ENCODE assay signal across 8 cellular contexts in the genomic region with DNA sequence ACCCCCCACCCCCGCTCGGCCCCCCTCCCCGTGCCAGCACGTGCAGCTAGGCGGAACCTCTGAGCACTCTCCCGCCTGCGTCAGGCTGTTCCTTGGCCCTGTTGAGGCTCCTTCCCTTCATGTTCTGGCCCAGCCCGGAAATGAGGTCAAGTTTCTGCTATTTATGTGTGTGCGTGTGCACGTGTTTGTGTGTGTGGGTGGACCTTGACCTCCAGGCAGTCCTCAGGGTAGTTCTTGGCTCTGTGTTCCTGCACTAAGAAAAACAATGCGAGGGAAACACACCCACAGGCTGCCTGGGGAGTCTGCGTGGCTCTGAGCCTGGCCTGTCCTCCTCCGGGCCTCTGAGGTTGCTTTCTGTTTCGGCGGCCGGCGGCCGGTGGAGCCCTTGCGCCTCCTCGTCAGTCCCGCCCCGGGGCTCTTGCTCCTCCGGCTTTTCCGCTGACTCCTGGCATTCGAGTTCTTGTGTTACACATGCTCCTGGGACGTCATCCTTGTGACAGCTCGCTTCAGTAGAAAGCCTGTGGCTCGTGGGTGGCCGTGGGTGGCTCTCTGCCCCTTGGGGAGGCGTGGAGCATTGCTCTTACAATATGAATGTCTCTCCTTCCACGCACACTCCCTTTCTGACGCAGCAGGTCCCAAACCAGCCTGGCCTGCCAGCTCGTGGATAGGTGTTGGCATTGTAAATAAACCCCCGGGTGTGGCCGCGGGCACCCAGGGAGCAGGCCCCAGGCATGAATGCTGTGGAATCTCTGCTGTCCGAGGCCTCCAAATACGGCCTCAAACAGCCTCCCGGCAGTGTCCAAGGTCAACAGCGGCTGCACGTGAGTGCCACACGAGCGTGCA. TPM values are rescaled to one million over a fixed set of nuclear protein-coding genes. Genes with fewer than 3 reads are reported as not detected.
DNase-seq lines count a peak whose midpoint lies in the region; ATAC-seq, FAIRE-seq and TF ChIP-seq lines count a peak whose summit lies in the region.

No MANE protein-coding gene starts in this region.

- H3K4me3 Mint-ChIP-seq in GM23338: peak overlapping the region; percentile 59; the same call in 2 of the 3 replicates
- no peak overlapping the region for H3K4me3 Mint-ChIP-seq in mesothelial cell of epicardium

- H3K4me1 ChIP-seq in GM23338 (ENCODE audit: insufficient read depth) (peaks cover 9% of the 10 kb centered on the region), endothelial cell of umbilical vein (ENCODE audit: control insufficient read depth, extremely low read depth, insufficient read depth, low read length) (peaks cover 13% of the 10 kb centered on the region)

- no peak for TF ChIP-seq POLR2A in endothelial cell of umbilical vein (IDR thresholded peaks at IDR 0.05; ENCODE audit: low read depth, low read length)

- no peaks in the 10 kb centered on the region for H3K9me1 ChIP-seq in endothelial cell of umbilical vein (replicated peaks; ENCODE audit: control insufficient read depth, extremely low read depth, insufficient read depth, low read length)

- H3K36me3 ChIP-seq in GM23338 (ENCODE audit: insufficient read depth) (no peaks in the 10 kb centered on the region), endothelial cell of umbilical vein (ENCODE audit: control insufficient read depth in 2 of 2, extremely low read depth in 1 of 2, insufficient read depth in 2 of 2, low read length in 2 of 2) (no peaks in the 10 kb centered on the region)

- H3K27ac Mint-ChIP-seq in GM23338 (no peak overlapping the region), mesothelial cell of epicardium (peak overlapping the region; percentile 96)

- FAIRE-seq in endothelial cell of umbilical vein (lab: Jason Lieb, UNC): peak; percentile 99

- CTCF ChIA-PET in endothelial cell of umbilical vein (lab: Charles Lee): interaction anchor here (1.0 to 1.4 kb wide), 4 partner anchors 18 to 139 kb away, joined by 3 to 4 read pairs (median 4); no protein-coding TSS in a partner anchor

- BruUV-seq in endothelial cell of umbilical vein (replicated peaks; lab: Mats Ljungman, UMichigan): no TSS peak

- intact Hi-C loops in endothelial cell of umbilical vein (cut with micrococcal nuclease): loop anchor here (1.0 kb wide), 4 partner anchors 9 to 139 kb away; no protein-coding TSS in a partner anchor

- H3K27me3 Mint-ChIP-seq in GM23338 (ENCODE audit: insufficient read depth, low read depth, poor library complexity) (peaks cover 5% of the 10 kb centered on the region), mesothelial cell of epicardium (ENCODE audit: low read depth) (no peaks in the 10 kb centered on the region)

- no peak overlapping the region for H3K4me2 ChIP-seq in GM23338
- peak overlapping the region; percentile 20 for H3K4me2 ChIP-seq in endothelial cell of umbilical vein (ENCODE audit: insufficient read depth, low read length)

- H3K4me1 Mint-ChIP-seq in GM23338: peaks cover 18% of the 10 kb centered on the region
- H3K4me1 Mint-ChIP-seq in mesothelial cell of epicardium: peaks cover 27% of the 10 kb centered on the region

- H3K9me2 ChIP-seq in GM23338 (ENCODE audit: insufficient read depth): no peaks in the 10 kb centered on the region

- peak overlapping the region; percentile 27 for H3K9ac ChIP-seq in endothelial cell of umbilical vein (replicated peaks; ENCODE audit: extremely low read depth, insufficient read depth, low read length)

- H3K9me3 ChIP-seq in endothelial cell of umbilical vein (replicated peaks; ENCODE audit: control insufficient read depth, insufficient read depth, low read length): no peaks in the 10 kb centered on the region

- H4K20me1 ChIP-seq in GM23338 (replicated peaks; ENCODE audit: insufficient read depth) (peaks cover 15% of the 10 kb centered on the region), endothelial cell of umbilical vein (replicated peaks; ENCODE audit: control insufficient read depth, extremely low read depth, insufficient read depth, low read length) (no peaks in the 10 kb centered on the region)

- no peaks in the 10 kb centered on the region; the same call in 1 of the 2 replicates for H3F3A ChIP-seq in GM23338 (replicated peaks; ENCODE audit: low read depth)

- DNase-seq in GM04503 (ENCODE audit: low read depth) (peak; percentile 95), GM23338 (ENCODE audit: low spot score) (peak; percentile 61), LoVo (ENCODE audit: low spot score) (peak; percentile 92), endothelial cell of umbilical vein (ENCODE audit: low read depth, low spot score) (peak; percentile 96), mesothelial cell of epicardium (ENCODE audit: low spot score in 2 of 2, unreplicated experiment in 2 of 2) (peak in 1 of 2 experiments; percentile 72), DMS114 treated with DMSO at 0.1 percent for 48 hours (lab: John Stamatoyannopoulos, UW; ENCODE audit: unreplicated experiment) (no peak)
- DNase-seq in activated CD8-positive, alpha-beta memory T cell treated with anti-CD3 and anti-CD28 coated beads for 4 hours (ENCODE audit: low read depth in 2 of 2): peak; percentile 27 to 35
- peak; percentile 40 to 53 for DNase-seq in stimulated activated CD8-positive, alpha-beta memory T cell treated with anti-CD3 and anti-CD28 coated beads, Interleukin-15, amount 100 ng/mL, for 48 hours (ENCODE audit: low read depth in 2 of 2)

- H3K9me3 Mint-ChIP-seq in GM23338 (no peaks in the 10 kb centered on the region), mesothelial cell of epicardium (no peaks in the 10 kb centered on the region)

- H3K27ac ChIP-seq in GM23338 (ENCODE audit: low read depth) (no peak overlapping the region), endothelial cell of umbilical vein (ENCODE audit: insufficient read depth, low read depth, low read length) (peak overlapping the region; percentile 68)

- dilution Hi-C loops in endothelial cell of umbilical vein (cut with MboI; ENCODE audit: extremely low pct_ligation_motif_present, low sequenced_read_pairs): no loop called here

- no peak overlapping the region for H3K4me3 ChIP-seq in GM23338
- no peak overlapping the region for H3K4me3 ChIP-seq in endothelial cell of umbilical vein (replicated peaks in 1 of 3; ENCODE audit: insufficient read depth in 1 of 3, low read depth in 1 of 3, low read length in 3 of 3)

- POLR2A ChIA-PET in endothelial cell of umbilical vein (lab: Charles Lee): no interaction called here

- H3K79me2 ChIP-seq in GM23338 (replicated peaks; ENCODE audit: insufficient read depth) (peaks cover 66% of the 10 kb centered on the region), endothelial cell of umbilical vein (ENCODE audit: control insufficient read depth, insufficient read depth, low read length) (peaks cover 2% of the 10 kb centered on the region)

- no peak overlapping the region for H2AFZ ChIP-seq in GM23338
- H2AFZ ChIP-seq in endothelial cell of umbilical vein (ENCODE audit: low read depth, low read length): peak overlapping the region; percentile 49

- TF ChIP-seq CTCF in GM23338 (conservative IDR thresholded peaks at IDR 0.05; ENCODE audit: low read depth in 2 of 2) (no peak), endothelial cell of umbilical vein (IDR thresholded peaks at IDR 0.05; ENCODE audit: extremely low read depth in 1 of 2, insufficient read depth in 1 of 2, low read depth in 1 of 2, low read length in 2 of 2) (no peak), mesothelial cell of epicardium (IDR thresholded peaks at IDR 0.05; ENCODE audit: unreplicated experiment) (no peak)

- ATAC-seq in GM23338: peak; percentile 65

- H3K27me3 ChIP-seq in GM23338 (ENCODE audit: insufficient read depth) (no peaks in the 10 kb centered on the region), endothelial cell of umbilical vein (ENCODE audit: control insufficient read depth in 2 of 2, insufficient read depth in 2 of 2, low read length in 2 of 2) (no peaks in the 10 kb centered on the region)

- H3K36me3 Mint-ChIP-seq in GM23338 (ENCODE audit: low read depth): no peaks in the 10 kb centered on the region; the same call in 2 of the 3 replicates
- no peaks in the 10 kb centered on the region for H3K36me3 Mint-ChIP-seq in mesothelial cell of epicardium

TF ChIP-seq in GM23338, 12 proteins besides CTCF, POLR2A, EP300 and RAD21 (continues in another document):
- TF ChIP-seq CREB1 (CRISPR knock-in tag; IDR thresholded peaks at IDR 0.05; ENCODE audit: low read depth) (peak; percentile 68), NANOG (IDR thresholded peaks at IDR 0.05; ENCODE audit: borderline replicate concordance) (no peak), JUNB (IDR thresholded peaks at IDR 0.05; ENCODE audit: unreplicated experiment) (no peak), EZH2phosphoT487 (IDR thresholded peaks at IDR 0.05; ENCODE audit: unreplicated experiment) (no peak)

TF ChIP-seq in endothelial cell of umbilical vein, 7 proteins besides CTCF, POLR2A, EP300 and RAD21 (continues in another document):
- TF ChIP-seq, protein P1, sequence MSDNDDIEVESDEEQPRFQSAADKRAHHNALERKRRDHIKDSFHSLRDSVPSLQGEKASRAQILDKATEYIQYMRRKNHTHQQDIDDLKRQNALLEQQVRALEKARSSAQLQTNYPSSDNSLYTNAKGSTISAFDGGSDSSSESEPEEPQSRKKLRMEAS (IDR thresholded peaks at IDR 0.05; ENCODE audit: insufficient read depth, insufficient read length): peak; percentile 91

RNA-seq across cellular contexts. Expression of a gene that starts 10.0 kb away (rescaled TPM):
- 38.3 and 41.6 TPM in 2 replicates for total RNA-seq in GM23338 (2014; rRNA removed; shearing (Covaris generic))
- 27.2 and 28.5 TPM in 2 replicates for polyA plus RNA-seq in GM23338 (2016; fragmentation: Nextera tagmentation; extraction: Ambion mirVana)
- total RNA-seq in endothelial cell of umbilical vein: 3.3 and 4.1 TPM in 2 replicates
- 0.92 and 1.4 TPM in 2 replicates for polyA plus RNA-seq in endothelial cell of umbilical vein
- 1.1 and 1.4 TPM in 2 replicates for polyA plus RNA-seq in endothelial cell of umbilical vein (2011; cell fraction: cytosol; rRNA removed)
- 2.6 and 3.5 TPM in 2 replicates for polyA plus RNA-seq in endothelial cell of umbilical vein (2011; cell fraction: nucleus; rRNA removed)
- polyA plus RNA-seq in endothelial cell of umbilical vein (2012): 3.8 and 5.4 TPM in 2 replicates
- 0.55 and 1.00 TPM in 2 replicates for polyA minus RNA-seq in endothelial cell of umbilical vein
- 30.2 TPM for polyA minus RNA-seq in endothelial cell of umbilical vein (2011; cell fraction: cytosol; rRNA and poly(A)+ RNA removed)
- polyA minus RNA-seq in endothelial cell of umbilical vein (2011; cell fraction: nucleus; rRNA and poly(A)+ RNA removed): 1.1 and 1.7 TPM in 2 replicates
- total RNA-seq in mesothelial cell of epicardium: 3.7 to 4.5 TPM (median 4.3 TPM) in 3 replicates

RNA-seq across cellular contexts. Expression of a gene that starts 56.4 kb away (rescaled TPM):
- 1.4 and 1.7 TPM in 2 replicates for total RNA-seq in GM23338 (2014; rRNA removed; shearing (Covaris generic))
- 0.15 and 0.52 TPM in 2 replicates for polyA plus RNA-seq in GM23338 (2016; fragmentation: Nextera tagmentation; extraction: Ambion mirVana)
- 0.30 and 2.1 TPM in 2 replicates for total RNA-seq in endothelial cell of umbilical vein
- 0.11 and 0.14 TPM in 2 replicates for polyA plus RNA-seq in endothelial cell of umbilical vein
- 0.14 and 0.21 TPM in 2 replicates for polyA plus RNA-seq in endothelial cell of umbilical vein (2011; cell fraction: cytosol; rRNA removed)
- 0.15 and 0.20 TPM in 2 replicates for polyA plus RNA-seq in endothelial cell of umbilical vein (2011; cell fraction: nucleus; rRNA removed)
- 0.82 and 2.2 TPM in 2 replicates for polyA plus RNA-seq in endothelial cell of umbilical vein (2012)
- polyA minus RNA-seq in endothelial cell of umbilical vein: not detected in 2 replicates
- not detected for polyA minus RNA-seq in endothelial cell of umbilical vein (2011; cell fraction: cytosol; rRNA and poly(A)+ RNA removed)
- polyA minus RNA-seq in endothelial cell of umbilical vein (2011; cell fraction: nucleus; rRNA and poly(A)+ RNA removed): 0.10 TPM in 1 of 2 replicates, not detected in the other
- 0.36 to 0.71 TPM (median 0.54 TPM) in 3 replicates for total RNA-seq in mesothelial cell of epicardium
